40 cellular contexts compared by ENCODE assay signal in the genomic region with DNA sequence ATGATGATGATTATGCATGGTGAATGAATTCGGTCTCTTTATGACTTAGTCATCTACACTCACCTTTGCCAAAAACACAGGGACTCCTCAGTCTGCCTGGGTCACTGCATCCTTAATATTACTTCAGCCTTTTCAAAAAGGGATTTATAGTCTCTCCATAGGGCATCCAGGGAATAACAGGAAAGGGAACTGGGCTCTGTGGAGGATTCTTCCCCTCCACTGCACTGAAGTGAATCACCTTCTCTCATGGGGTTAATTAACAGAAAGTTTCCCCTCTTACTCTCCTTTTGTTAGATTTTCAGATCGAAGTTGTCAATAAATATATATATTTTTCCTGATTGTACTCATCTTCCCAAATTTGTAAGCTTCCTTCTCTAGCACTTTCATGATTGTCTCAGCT. TPM values are rescaled to one million over a fixed set of nuclear protein-coding genes. Genes with fewer than 3 reads are reported as not detected.
"Had no signal": no experiment of that assay in that cellular context is flagged by ENCODE, and none has a peak within 500 bp of the region (broad histone marks: within the 10 kb centered on the region; RNA-seq: fewer than 3 reads in every experiment).

A gene with protein sequence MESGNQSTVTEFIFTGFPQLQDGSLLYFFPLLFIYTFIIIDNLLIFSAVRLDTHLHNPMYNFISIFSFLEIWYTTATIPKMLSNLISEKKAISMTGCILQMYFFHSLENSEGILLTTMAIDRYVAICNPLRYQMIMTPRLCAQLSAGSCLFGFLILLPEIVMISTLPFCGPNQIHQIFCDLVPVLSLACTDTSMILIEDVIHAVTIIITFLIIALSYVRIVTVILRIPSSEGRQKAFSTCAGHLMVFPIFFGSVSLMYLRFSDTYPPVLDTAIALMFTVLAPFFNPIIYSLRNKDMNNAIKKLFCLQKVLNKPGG (minus strand): TSS at position 101 of the 400 bp plus-strand sequence. CDS start 2,605 bp downstream, outside the sequence.

- DNase-seq: activated effector memory CD4-positive, alpha-beta T cell treated with anti-CD3 and anti-CD28 coated beads, Interleukin-2, amount 50 U/mL, for 16 hours; activated effector memory CD4-positive, alpha-beta T cell treated with Interleukin-2 at 50 U/mL for 16 hours; activated gamma-delta T cell; activated gamma-delta T cell treated with Interleukin-2 at 50 U/mL for 16 hours; activated naive CD4-positive, alpha-beta T cell; activated naive CD4-positive, alpha-beta T cell treated with anti-CD3 and anti-CD28 coated beads for 36 hours; activated naive CD4-positive, alpha-beta T cell treated with anti-CD3 and anti-CD28 coated beads, Interleukin-2, amount 10 ng/mL, durations not matched to agents 7 days and 5 days; activated naive CD4-positive, alpha-beta T cell treated with anti-CD3 and anti-CD28 coated beads, Interleukin-2, amount 50 U/mL, for 16 hours; activated naive CD4-positive, alpha-beta T cell treated with Interleukin-2 at 50 U/mL for 16 hours; activated naive CD8-positive, alpha-beta T cell treated with anti-CD3 and anti-CD28 coated beads for 36 hours; activated naive CD8-positive, alpha-beta T cell treated with anti-CD3 and anti-CD28 coated beads, Interleukin-2, amount 10 ng/mL, durations not matched to agents 7 days and 5 days; activated naive CD8-positive, alpha-beta T cell treated with anti-CD3 and anti-CD28 coated beads, Interleukin-2, amount 50 U/mL, for 24 hours; activated T-cell treated with anti-CD3 and anti-CD28 coated beads, Interleukin-2, amount 50 U/mL, for 1 hour; activated T-cell treated with anti-CD3 and anti-CD28 coated beads, Interleukin-2, amount 50 U/mL, for 24 hours; activated T-cell treated with anti-CD3 and anti-CD28 coated beads, Interleukin-2, amount 50 U/mL, for 4 hours; activated T-cell treated with anti-CD3 and anti-CD28 coated beads, Interleukin-2, amount 50 U/mL, for 48 hours; activated T-cell treated with anti-CD3 and anti-CD28 coated beads, Interleukin-2, amount 50 U/mL, for 72 hours; adrenal gland; amniotic stem cell; amygdala; anterior cingulate cortex; aorta; body of pancreas; brain microvascular endothelial cell; caudate nucleus; central memory CD4-positive, alpha-beta T cell; cerebellar nuclear complex had no signal

- ATAC-seq: activated naive CD4-positive, alpha-beta T cell treated with anti-CD3 and anti-CD28 coated beads, Interleukin-2, amount 50 U/mL, for 72 hours; activated naive CD8-positive, alpha-beta T cell treated with anti-CD3 and anti-CD28 coated beads, Interleukin-2, amount 50 U/mL, for 24 hours; activated T-cell treated with anti-CD3 and anti-CD28 coated beads, Interleukin-2, amount 50 U/mL, for 4 hours; activated T-cell treated with anti-CD3 and anti-CD28 coated beads, Interleukin-2, amount 50 U/mL, for 72 hours; activated T-helper 17 cell treated with anti-CD3 and anti-CD28 coated beads, Interleukin-2, amount 50 U/mL, for 72 hours; body of pancreas had no signal

- H3K36me3 ChIP-seq: adrenal gland, ascending aorta, brain microvascular endothelial cell, breast epithelium, cardiac muscle cell had no signal

- H3K4me1 ChIP-seq: adrenal gland, ascending aorta, body of pancreas, breast epithelium had no signal

- H3K4me3 ChIP-seq: adrenal gland, ascending aorta, body of pancreas, breast epithelium, cardiac muscle cell had no signal

- H3K9me3 ChIP-seq: adrenal gland, ascending aorta, body of pancreas, breast epithelium had no signal

- H3K27me3 ChIP-seq: adrenal gland, ascending aorta, body of pancreas, brain microvascular endothelial cell, breast epithelium had no signal

- FAIRE-seq: astrocyte, bronchial epithelial cell had no signal

- H3K27ac ChIP-seq: adrenal gland, ascending aorta, body of pancreas, brain microvascular endothelial cell, breast epithelium, cardiac muscle cell had no signal

RNA-seq across cellular contexts. Expression of the gene that starts here (rescaled TPM):
- total RNA-seq: activated naive CD4-positive, alpha-beta T cell treated with anti-CD3 and anti-CD28 coated beads for 36 hours; activated naive CD4-positive, alpha-beta T cell treated with anti-CD3 and anti-CD28 coated beads, Interleukin-2, amount 50 U/mL, for 72 hours; activated naive CD8-positive, alpha-beta T cell treated with anti-CD3 and anti-CD28 coated beads for 36 hours; activated naive CD8-positive, alpha-beta T cell treated with anti-CD3 and anti-CD28 coated beads, Interleukin-2, amount 10 ng/mL, durations not matched to agents 7 days and 5 days; activated T-cell treated with anti-CD3 and anti-CD28 coated beads, Interleukin-2, amount 50 U/mL, for 4 hours; activated T-cell treated with anti-CD3 and anti-CD28 coated beads, Interleukin-2, amount 50 U/mL, for 72 hours; activated T-helper 1 cell treated with anti-CD3 and anti-CD28 coated beads, Interleukin-12 subunit alpha, Interleukin-12 subunit beta, Interleukin-2, Interleukin-4 antibody, amounts not matched to agents 30 ng/mL and 10 ng/mL and 1 ng/mL, durations not matched to agents 14 hours and 24 hours and 36 hours; activated T-helper 17 cell treated with anti-CD3 and anti-CD28 coated beads, Interleukin-2, amount 50 U/mL, for 72 hours; activated T-helper 2 cell treated with anti-CD3 and anti-CD28 coated beads, Interferon-gamma antibody, Interleukin-2, Interleukin-4, amounts not matched to agents 10 μg/mL and 5 μg/mL and 100 μg/mL, durations not matched to agents 14 hours and 24 hours and 36 hours; adrenal gland; aorta; ascending aorta; astrocyte; body of pancreas; breast epithelium; bronchial epithelial cell; cardiac muscle cell; cardiac septum; cerebellum; chondrocyte had no signal
- polyA plus RNA-seq: adipose tissue, aorta, cardiac muscle cell had no signal
